1 cellular context compared by ENCODE assay signal in genomic region chr21:43659136-43660000, GRCh38.
TF ChIP-seq lines count a peak whose summit lies in the region.

Gene HSF2BP, minus strand, starts transcription at chr21:43659488. Its CDS starts 1,392 bp downstream, at chr21:43658096.
Gene RRP1B, plus strand, starts transcription at chr21:43659560. Its CDS starts 105 bp downstream, at chr21:43659665.

TF ChIP-seq in HepG2, 621 proteins besides CTCF, POLR2A, EP300 and RAD21 (continued from another document and continues in another):
- TF ChIP-seq ZNF629 (CRISPR knock-in tag; conservative IDR thresholded peaks at IDR 0.05), result peak; percentile 59; the same call in 1 of the 2 replicates
- 0 out of 2 replicates have a peak, but pooled peaks have one; percentile 26 for TF ChIP-seq GATAD2A (CRISPR knock-in tag; IDR thresholded peaks at IDR 0.05)
- TF ChIP-seq ZNF672 (CRISPR knock-in tag; IDR thresholded peaks at IDR 0.05), result peak; percentile 95; the same call in 1 of the 2 replicates
- TF ChIP-seq, protein P1, sequence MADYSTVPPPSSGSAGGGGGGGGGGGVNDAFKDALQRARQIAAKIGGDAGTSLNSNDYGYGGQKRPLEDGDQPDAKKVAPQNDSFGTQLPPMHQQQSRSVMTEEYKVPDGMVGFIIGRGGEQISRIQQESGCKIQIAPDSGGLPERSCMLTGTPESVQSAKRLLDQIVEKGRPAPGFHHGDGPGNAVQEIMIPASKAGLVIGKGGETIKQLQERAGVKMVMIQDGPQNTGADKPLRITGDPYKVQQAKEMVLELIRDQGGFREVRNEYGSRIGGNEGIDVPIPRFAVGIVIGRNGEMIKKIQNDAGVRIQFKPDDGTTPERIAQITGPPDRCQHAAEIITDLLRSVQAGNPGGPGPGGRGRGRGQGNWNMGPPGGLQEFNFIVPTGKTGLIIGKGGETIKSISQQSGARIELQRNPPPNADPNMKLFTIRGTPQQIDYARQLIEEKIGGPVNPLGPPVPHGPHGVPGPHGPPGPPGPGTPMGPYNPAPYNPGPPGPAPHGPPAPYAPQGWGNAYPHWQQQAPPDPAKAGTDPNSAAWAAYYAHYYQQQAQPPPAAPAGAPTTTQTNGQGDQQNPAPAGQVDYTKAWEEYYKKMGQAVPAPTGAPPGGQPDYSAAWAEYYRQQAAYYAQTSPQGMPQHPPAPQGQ (CRISPR knock-in tag; IDR thresholded peaks at IDR 0.05; ENCODE audit: borderline replicate concordance), result no peak
- TF ChIP-seq SP5 (CRISPR knock-in tag; IDR thresholded peaks at IDR 0.05; ENCODE audit: borderline replicate concordance, low read depth), result no peak
- no peak for TF ChIP-seq NPAS2 (CRISPR knock-in tag; IDR thresholded peaks at IDR 0.05; ENCODE audit: borderline replicate concordance)
- TF ChIP-seq ZNF549 (CRISPR knock-in tag; IDR thresholded peaks at IDR 0.05), result no peak
- TF ChIP-seq ZFP1 (CRISPR knock-in tag; IDR thresholded peaks at IDR 0.05), result no peak
- peak; percentile 46; the same call in 1 of the 2 replicates for TF ChIP-seq ZNF552 (CRISPR knock-in tag; IDR thresholded peaks at IDR 0.05; ENCODE audit: borderline replicate concordance)
- TF ChIP-seq TAF1 (CRISPR knock-in tag; IDR thresholded peaks at IDR 0.05), result peak; percentile 76
- TF ChIP-seq HNRNPK (IDR thresholded peaks at IDR 0.05; ENCODE audit: low read depth, low read length, poor library complexity, severe bottlenecking), result no peak
- TF ChIP-seq ZNF468 (CRISPR knock-in tag; IDR thresholded peaks at IDR 0.05), result peak; percentile 67; the same call in 1 of the 2 replicates
- peak; percentile 94; the same call in 1 of the 2 replicates for TF ChIP-seq ZNF782 (CRISPR knock-in tag; IDR thresholded peaks at IDR 0.05; ENCODE audit: borderline replicate concordance)
- TF ChIP-seq ELF1 (CRISPR knock-in tag; IDR thresholded peaks at IDR 0.05), result 0 out of 2 replicates have a peak, but pooled peaks have one; percentile 34
- TF ChIP-seq ZNF713 (CRISPR knock-in tag; IDR thresholded peaks at IDR 0.05), result no peak
- peak; percentile 77; the same call in 1 of the 2 replicates for TF ChIP-seq ZNF441 (CRISPR knock-in tag; IDR thresholded peaks at IDR 0.05; ENCODE audit: borderline replicate concordance)
- TF ChIP-seq, protein P2, sequence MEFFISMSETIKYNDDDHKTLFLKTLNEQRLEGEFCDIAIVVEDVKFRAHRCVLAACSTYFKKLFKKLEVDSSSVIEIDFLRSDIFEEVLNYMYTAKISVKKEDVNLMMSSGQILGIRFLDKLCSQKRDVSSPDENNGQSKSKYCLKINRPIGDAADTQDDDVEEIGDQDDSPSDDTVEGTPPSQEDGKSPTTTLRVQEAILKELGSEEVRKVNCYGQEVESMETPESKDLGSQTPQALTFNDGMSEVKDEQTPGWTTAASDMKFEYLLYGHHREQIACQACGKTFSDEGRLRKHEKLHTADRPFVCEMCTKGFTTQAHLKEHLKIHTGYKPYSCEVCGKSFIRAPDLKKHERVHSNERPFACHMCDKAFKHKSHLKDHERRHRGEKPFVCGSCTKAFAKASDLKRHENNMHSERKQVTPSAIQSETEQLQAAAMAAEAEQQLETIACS (CRISPR knock-in tag; IDR thresholded peaks at IDR 0.05), result peak; percentile 83
- TF ChIP-seq ATM (IDR thresholded peaks at IDR 0.05; ENCODE audit: borderline replicate concordance), result no peak
- 0 out of 2 replicates have a peak, but pooled peaks have one; percentile 37 for TF ChIP-seq ZNF430 (CRISPR knock-in tag; IDR thresholded peaks at IDR 0.05)
- TF ChIP-seq ZNF124 (CRISPR knock-in tag; IDR thresholded peaks at IDR 0.05), result 0 out of 2 replicates have a peak, but pooled peaks have one; percentile 14
- TF ChIP-seq ZMYM2 (CRISPR knock-in tag; IDR thresholded peaks at IDR 0.05), result no peak
- peak; percentile 89; the same call in 1 of the 2 replicates for TF ChIP-seq SAFB2 (CRISPR knock-in tag; IDR thresholded peaks at IDR 0.05; ENCODE audit: borderline replicate concordance, low read depth)
- 0 out of 4 replicates have a peak, but pooled peaks of 1 of the 2 experiments have one; percentile 63 for TF ChIP-seq ATF4 (CRISPR knock-in tag; IDR thresholded peaks at IDR 0.05)
- TF ChIP-seq ZNF33A (CRISPR knock-in tag; IDR thresholded peaks at IDR 0.05; ENCODE audit: borderline replicate concordance), result no peak
- peak; percentile 67 for TF ChIP-seq HDAC1 (CRISPR knock-in tag; IDR thresholded peaks at IDR 0.05)
- peak; percentile 80; the same call in 1 of the 2 replicates for TF ChIP-seq KLF11 (CRISPR knock-in tag; IDR thresholded peaks at IDR 0.05)
- no peak for TF ChIP-seq SIX1 (CRISPR knock-in tag; IDR thresholded peaks at IDR 0.05; ENCODE audit: borderline replicate concordance)
- TF ChIP-seq MED13 (CRISPR knock-in tag; IDR thresholded peaks at IDR 0.05), result peak; percentile 88
- TF ChIP-seq YEATS4 (CRISPR knock-in tag; IDR thresholded peaks at IDR 0.05; ENCODE audit: borderline replicate concordance), result peak; percentile 99
- peak; percentile 95 for TF ChIP-seq BRF2 (CRISPR knock-in tag; IDR thresholded peaks at IDR 0.05)
- TF ChIP-seq KAT7 (CRISPR knock-in tag; IDR thresholded peaks at IDR 0.05; ENCODE audit: borderline replicate concordance), result no peak
- TF ChIP-seq NFKB2 (CRISPR knock-in tag; IDR thresholded peaks at IDR 0.05; ENCODE audit: borderline replicate concordance), result peak; percentile 98
- TF ChIP-seq ZNF703 (CRISPR knock-in tag; IDR thresholded peaks at IDR 0.05; ENCODE audit: borderline replicate concordance), result no peak
- TF ChIP-seq ZNF740 (CRISPR knock-in tag; IDR thresholded peaks at IDR 0.05), result peak; percentile 89
- no peak for TF ChIP-seq ZBTB1 (CRISPR knock-in tag; IDR thresholded peaks at IDR 0.05; ENCODE audit: borderline replicate concordance)
- peak; percentile 47; the same call in 1 of the 2 replicates for TF ChIP-seq FOXP4 (CRISPR knock-in tag; IDR thresholded peaks at IDR 0.05)
- peak in 1 of 2 experiments; percentile 19; a peak in 1 of 4 replicates for TF ChIP-seq REST (IDR thresholded peaks at IDR 0.05; ENCODE audit: borderline replicate concordance in 1 of 2, low read depth in 1 of 2, low read length in 2 of 2)
- TF ChIP-seq NFYB (CRISPR knock-in tag; IDR thresholded peaks at IDR 0.05), result no peak
- TF ChIP-seq ZBTB43 (CRISPR knock-in tag; conservative IDR thresholded peaks at IDR 0.05), result peak; percentile 97
- peak; percentile 98 for TF ChIP-seq ZSCAN21 (CRISPR knock-in tag; IDR thresholded peaks at IDR 0.05; ENCODE audit: borderline replicate concordance)
- 0 out of 2 replicates have a peak, but pooled peaks have one; percentile 37 for TF ChIP-seq ZNF567 (CRISPR knock-in tag; IDR thresholded peaks at IDR 0.05; ENCODE audit: borderline replicate concordance)
- peak; percentile 87 for TF ChIP-seq ZNF143 (CRISPR knock-in tag; IDR thresholded peaks at IDR 0.05)
- TF ChIP-seq CENPX (CRISPR knock-in tag; IDR thresholded peaks at IDR 0.05), result no peak
- TF ChIP-seq SMC3 (IDR thresholded peaks at IDR 0.05; ENCODE audit: low read length), result no peak
- TF ChIP-seq ZBTB46 (CRISPR knock-in tag; IDR thresholded peaks at IDR 0.05; ENCODE audit: borderline replicate concordance), result no peak
- no peak for TF ChIP-seq NFE2 (CRISPR knock-in tag; IDR thresholded peaks at IDR 0.05)
- no peak for TF ChIP-seq ZNF644 (CRISPR knock-in tag; IDR thresholded peaks at IDR 0.05; ENCODE audit: low read depth)
- TF ChIP-seq SETDB1 (CRISPR knock-in tag; IDR thresholded peaks at IDR 0.05; ENCODE audit: borderline replicate concordance), result no peak
- peak; percentile 93; the same call in 1 of the 2 replicates for TF ChIP-seq ZNF546 (CRISPR knock-in tag; conservative IDR thresholded peaks at IDR 0.05)
- peak; percentile 77 for TF ChIP-seq PHF8 (CRISPR knock-in tag; IDR thresholded peaks at IDR 0.05)
- no peak for TF ChIP-seq KLF9 (CRISPR knock-in tag; IDR thresholded peaks at IDR 0.05; ENCODE audit: low read depth)
- peak; percentile 83 for TF ChIP-seq ELF3 (CRISPR knock-in tag; IDR thresholded peaks at IDR 0.05)
- TF ChIP-seq ZNF543 (CRISPR knock-in tag; IDR thresholded peaks at IDR 0.05), result no peak; the same call in 1 of the 2 replicates
- 0 out of 2 replicates have a peak, but pooled peaks have one; percentile 4 for TF ChIP-seq RFX5 (IDR thresholded peaks at IDR 0.05; ENCODE audit: low read depth, low read length)
- TF ChIP-seq ZBTB20 (CRISPR knock-in tag; IDR thresholded peaks at IDR 0.05; ENCODE audit: borderline replicate concordance, low read depth), result peak; percentile 65; the same call in 1 of the 2 replicates
